In genomic region chr11:72758690-72759389, GRCh38 we compare ENCODE assay signal across 15 cellular contexts. TPM values are rescaled to one million over a fixed set of nuclear protein-coding genes. Genes with fewer than 3 reads are reported as not detected.
DNase-seq lines count a peak whose midpoint lies in the region; ATAC-seq and TF ChIP-seq lines count a peak whose summit lies in the region.
"Had no signal": no experiment of that assay in that cellular context is flagged by ENCODE, and none has a peak within 500 bp of the region (broad histone marks: within the 10 kb centered on the region; RNA-seq: fewer than 3 reads in every experiment).

No MANE protein-coding gene starts in this region.

- no peak overlapping the region for H3K4me3 Mint-ChIP-seq in stimulated activated effector memory CD8-positive, alpha-beta T cell treated with anti-CD3 and anti-CD28 coated beads, Interleukin-12 subunit alpha, Interleukin-12 subunit beta, amount 100 ng/mL, for 72 hours

- peak overlapping the region; percentile 58 for H3K27ac ChIP-seq in SJSA1
- H3K27ac ChIP-seq in heart left ventricle, result no peak overlapping the region
- H3K27ac ChIP-seq: KMS-11 had no signal

- 51 to 60% (median 55%) methylated on average over 17 of the region's 17 CpGs for WGBS in heart left ventricle, 4 donors

- peak overlapping the region; percentile 4; the same call in 1 of the 2 replicates for H3K4me3 ChIP-seq in SJSA1
- no peak overlapping the region for H3K4me3 ChIP-seq in heart left ventricle

- H3K27ac Mint-ChIP-seq in stimulated activated effector memory CD8-positive, alpha-beta T cell treated with anti-CD3 and anti-CD28 coated beads, Interleukin-12 subunit alpha, Interleukin-12 subunit beta, amount 100 ng/mL, for 72 hours, result peak overlapping the region; percentile 56

- peaks cover 35% of the 10 kb centered on the region for H3K4me1 Mint-ChIP-seq in stimulated activated effector memory CD8-positive, alpha-beta T cell treated with anti-CD3 and anti-CD28 coated beads, Interleukin-12 subunit alpha, Interleukin-12 subunit beta, amount 100 ng/mL, for 72 hours

- no peak for TF ChIP-seq POLR2A in heart left ventricle (IDR thresholded peaks at IDR 0.05)

- H3K4me1 ChIP-seq in SJSA1 (replicated peaks), result peaks cover 18% of the 10 kb centered on the region
- H3K4me1 ChIP-seq in heart left ventricle, result peaks cover 0 to 25% (median 3%) of the 10 kb centered on the region in 12 donors

- intact Hi-C loops in heart left ventricle (cut with DNase I), result no loop called here

- H3K9me3 ChIP-seq in SJSA1 (replicated peaks), result no peaks in the 10 kb centered on the region
- no peaks in the 10 kb centered on the region for H3K9me3 ChIP-seq in heart left ventricle

- peaks cover 13% of the 10 kb centered on the region for H3K36me3 Mint-ChIP-seq in stimulated activated effector memory CD8-positive, alpha-beta T cell treated with anti-CD3 and anti-CD28 coated beads, Interleukin-12 subunit alpha, Interleukin-12 subunit beta, amount 100 ng/mL, for 72 hours

- H3K9me3 Mint-ChIP-seq in stimulated activated effector memory CD8-positive, alpha-beta T cell treated with anti-CD3 and anti-CD28 coated beads, Interleukin-12 subunit alpha, Interleukin-12 subunit beta, amount 100 ng/mL, for 72 hours, result no peaks in the 10 kb centered on the region

- no peak for TF ChIP-seq CTCF in heart left ventricle (IDR thresholded peaks at IDR 0.05)

- H3K36me3 ChIP-seq in SJSA1 (no peaks in the 10 kb centered on the region), heart left ventricle (peaks cover 0 to 12% (median 0%) of the 10 kb centered on the region in 9 donors)

- DNase-seq in DMS153 (lab: John Stamatoyannopoulos, UW) (peak; percentile 26), DMS153 treated with DMSO at 0.1 percent for 48 hours (lab: John Stamatoyannopoulos, UW; ENCODE audit: unreplicated experiment) (no peak), SJSA1 (ENCODE audit: low read depth in 1 of 2, low spot score in 2 of 2) (peak; percentile 71 to 88), heart left ventricle (peak in 4 of 5 donors; percentile 56 to 76 (median 64)), GM03348 (ENCODE audit: low spot score) (no peak), NCI-H226 (no peak)
- no peak for DNase-seq in stimulated activated effector memory CD8-positive, alpha-beta T cell treated with anti-CD3 and anti-CD28 coated beads, Interleukin-12 subunit alpha, Interleukin-12 subunit beta, amount 100 ng/mL, for 72 hours (ENCODE audit: low spot score in 2 of 2)
- DNase-seq: 8988T; activated naive CD4-positive, alpha-beta T cell; glutamatergic neuron; posterior cingulate gyrus; stimulated activated naive CD4-positive, alpha-beta T cell treated with Interleukin-2 at 50 U/mL for 16 hours; T-helper 2 cell had no signal

- ATAC-seq in heart left ventricle (peak; percentile 30 to 66 (median 49)), HG02623 (IDR thresholded peaks at IDR 0.05; ENCODE audit: unreplicated experiment) (no peak)
- no peak for ATAC-seq in stimulated activated effector memory CD8-positive, alpha-beta T cell treated with anti-CD3 and anti-CD28 coated beads, Interleukin-12 subunit alpha, Interleukin-12 subunit beta, amount 100 ng/mL, for 72 hours

- H3K27me3 ChIP-seq in SJSA1 (replicated peaks) (no peaks in the 10 kb centered on the region), heart left ventricle (no peaks in the 10 kb centered on the region)

RNA-seq across cellular contexts. Expression of gene ARAP1, which starts 6.6 kb away (rescaled TPM):
- 26.4 and 31.0 TPM in 2 replicates for total RNA-seq in SJSA1 (2014; rRNA removed; shearing (Covaris generic))
- total RNA-seq in heart left ventricle, result 100 to 1,000 TPM in 2 of 9 donors, 10 to 100 TPM in 7; 35.4 to 116 (median 44.0) TPM
- polyA plus RNA-seq in heart left ventricle, result 10 to 100 TPM; 37.7 to 42.0 TPM

RNA-seq across cellular contexts. Expression of gene STARD10, which starts 35.0 kb away (rescaled TPM):
- total RNA-seq in SJSA1 (2014; rRNA removed; shearing (Covaris generic)), result 10.8 and 13.2 TPM in 2 replicates
- 10 to 100 TPM; 35.2 to 78.8 (median 55.2) TPM for total RNA-seq in heart left ventricle
- polyA plus RNA-seq in heart left ventricle, result 100 to 1,000 TPM in 1 of 2 donors, 10 to 100 TPM in 1; 35.9 to 237 TPM

RNA-seq across cellular contexts. Expression of gene ATG16L2, which starts 55.4 kb away (rescaled TPM):
- 3.2 and 7.8 TPM in 2 replicates for total RNA-seq in SJSA1 (2014; rRNA removed; shearing (Covaris generic))
- total RNA-seq in heart left ventricle, result 10 to 100 TPM in 7 of 9 donors, 1 to 10 TPM in 2; 6.0 to 28.9 (median 13.2) TPM
- 10 to 100 TPM in 1 of 2 donors, 1 to 10 TPM in 1; 8.3 to 24.2 TPM for polyA plus RNA-seq in heart left ventricle

Comparison
In these comparisons a context has a peak if more than half of its experiments do, and no peak if none do; other contexts are left out.
1. DNase-seq: peak in DMS153 (single experiment), SJSA1 (2 of 2) and heart left ventricle (4 of 5); none in DMS153 treated with DMSO at 0.1 percent for 48 hours (single experiment), stimulated activated effector memory CD8-positive, alpha-beta T cell treated with anti-CD3 and anti-CD28 coated beads, Interleukin-12 subunit alpha, Interleukin-12 subunit beta, amount 100 ng/mL, for 72 hours (0 of 2), GM03348 (single experiment) and NCI-H226 (single experiment).
2. ATAC-seq: peak in heart left ventricle (4 of 4); none in stimulated activated effector memory CD8-positive, alpha-beta T cell treated with anti-CD3 and anti-CD28 coated beads, Interleukin-12 subunit alpha, Interleukin-12 subunit beta, amount 100 ng/mL, for 72 hours (single experiment) and HG02623 (single experiment).